ENCODE assay signal across 8 cellular contexts in the genomic region with DNA sequence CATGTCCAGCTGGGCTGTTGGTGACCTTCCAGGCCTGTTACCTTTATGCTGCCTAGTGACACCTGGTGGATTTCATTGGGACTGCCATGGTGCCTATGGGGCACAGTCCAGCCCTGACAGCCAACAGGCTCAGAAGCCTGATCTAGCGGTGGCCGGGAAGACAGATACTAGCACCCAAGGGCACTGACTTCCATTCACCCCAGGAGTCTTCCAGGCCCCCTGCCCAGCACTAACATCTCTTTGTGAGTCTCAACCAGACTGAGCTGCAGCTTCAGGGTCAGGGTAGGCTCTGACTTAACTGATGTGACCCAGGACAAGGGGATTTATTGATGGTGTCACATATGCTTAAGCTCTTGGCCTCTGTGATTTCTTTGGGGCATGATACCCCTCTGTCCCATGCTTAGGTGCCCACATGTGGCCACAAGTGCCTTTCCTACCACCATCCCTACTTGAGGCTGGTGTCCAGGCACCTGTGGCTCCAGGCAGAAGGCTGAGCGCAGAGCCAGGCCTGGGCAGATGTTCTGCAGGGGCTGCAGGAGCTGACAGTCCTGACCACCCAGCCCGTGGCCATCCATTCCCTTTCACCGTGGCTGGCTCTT. TPM values are rescaled to one million over a fixed set of nuclear protein-coding genes. Genes with fewer than 3 reads are reported as not detected.
DNase-seq lines count a peak whose midpoint lies in the region; ATAC-seq, FAIRE-seq and TF ChIP-seq lines count a peak whose summit lies in the region.
"Not testable (repeated sequence)": the region's sequence is repeated elsewhere in the genome, so short reads cannot be mapped to it uniquely, and the experiment has no call there.

No MANE protein-coding gene starts in this region.

- not testable (repeated sequence) for H3K4me3 Mint-ChIP-seq in CD4-positive, alpha-beta T cell

- not testable (repeated sequence) for H3K9me3 ChIP-seq in CD4-positive, alpha-beta T cell (ENCODE audit: control insufficient read depth, low read length); MM.1S (replicated peaks; ENCODE audit: insufficient read depth, low read length); GM12878 (replicated peaks; ENCODE audit: control insufficient read depth, insufficient read depth, low read length); osteoblast (ENCODE audit: low read depth, low read length)

- not testable (repeated sequence) for H3K27me3 Mint-ChIP-seq in CD4-positive, alpha-beta T cell

- H3K79me2 ChIP-seq in MM.1S (ENCODE audit: low read length); GM12878 (ENCODE audit: control insufficient read depth, insufficient read depth, low read length); osteoblast (ENCODE audit: insufficient read depth, low read length): not testable (repeated sequence)

- not testable (repeated sequence) for H3K4me3 ChIP-seq in MM.1S (ENCODE audit: low read length); GM12878; osteoblast (ENCODE audit: insufficient read depth, low read length)

- intact Hi-C loops in CD4-positive, alpha-beta T cell (cut with DNase I, micrococcal nuclease); GM12878 (cut with micrococcal nuclease; ENCODE audit: unreplicated experiment); cardiac septum (cut with DNase I): not testable (repeated sequence)

- CTCF ChIA-PET in CD4-positive, alpha-beta T cell (lab: Charles Lee): interaction anchor here (0.6 kb wide), 1 partner anchor 1316 kb away, joined by 3 read pairs; no protein-coding TSS in a partner anchor
- CTCF ChIA-PET in GM12878 (lab: Yijun Ruan, JAX): interaction anchor here (1.2 to 1.5 kb wide), 3 partner anchors 233 to 954 kb away, joined by 4 to 5 read pairs (median 5); no protein-coding TSS in a partner anchor

- not testable (repeated sequence) for H4K20me1 ChIP-seq in MM.1S (ENCODE audit: insufficient read depth, low read length); GM12878 (ENCODE audit: control insufficient read depth, insufficient read depth); osteoblast (ENCODE audit: insufficient read depth, low read length)

- H3K36me3 ChIP-seq in MM.1S (replicated peaks; ENCODE audit: insufficient read depth, low read length); GM12878 (ENCODE audit: control insufficient read depth in 2 of 2, insufficient read depth in 2 of 2, low read length in 1 of 2); osteoblast (ENCODE audit: insufficient read depth, low read length): not testable (repeated sequence)

- not testable (repeated sequence) for TF ChIP-seq EP300 in GM12878 (IDR thresholded peaks at IDR 0.05; ENCODE audit: borderline replicate concordance in 1 of 2, control insufficient read depth in 1 of 2, low read depth in 2 of 2, low read length in 2 of 2)

- peak; percentile 13 for TF ChIP-seq CTCF in CD4-positive, alpha-beta T cell (IDR thresholded peaks at IDR 0.05)
- peak; percentile 42 for TF ChIP-seq CTCF in MM.1S (IDR thresholded peaks at IDR 0.05; ENCODE audit: low read length)
- peak in 1 of 3 experiments; percentile 44; a peak in 1 of 6 replicates for TF ChIP-seq CTCF in GM12878 (IDR thresholded peaks at IDR 0.05 in 2 of 3, conservative IDR thresholded peaks at IDR 0.05 in 1 of 3; ENCODE audit: control insufficient read depth in 2 of 3, extremely low read depth in 1 of 3, insufficient read depth in 1 of 3, low read depth in 3 of 3, low read length in 3 of 3)
- peak; percentile 39 for TF ChIP-seq CTCF in osteoblast (IDR thresholded peaks at IDR 0.05; ENCODE audit: extremely low read depth, low read depth, low read length)

- H3K4me1 ChIP-seq in MM.1S (ENCODE audit: low read length); GM12878 (ENCODE audit: control insufficient read depth, insufficient read depth, low read length); osteoblast (ENCODE audit: insufficient read depth, low read length): not testable (repeated sequence)

- not testable (repeated sequence) for H2AFZ ChIP-seq in MM.1S (ENCODE audit: low read length); GM12878 (ENCODE audit: control insufficient read depth, low read depth, low read length); osteoblast (ENCODE audit: low read length)

- TF ChIP-seq POLR2A in GM12878 (IDR thresholded peaks at IDR 0.05; ENCODE audit: low read depth, low read length): not testable (repeated sequence)

- not testable (repeated sequence) for H3K27ac ChIP-seq in CD4-positive, alpha-beta T cell (ENCODE audit: low read depth, low read length); MM.1S (ENCODE audit: low read length); GM12878 (ENCODE audit: control insufficient read depth, insufficient read depth); osteoblast (ENCODE audit: low read depth, low read length)

- POLR2A ChIA-PET in CD4-positive, alpha-beta T cell (lab: Charles Lee); GM12878 (lab: Charles Lee): not testable (repeated sequence)

- SMC1A ChIA-PET in GM12878 (lab: Charles Lee; ENCODE audit: uncharacterized antibody, unreplicated experiment): not testable (repeated sequence)

- H3K4me2 ChIP-seq in MM.1S (ENCODE audit: low read depth, low read length); GM12878 (ENCODE audit: control insufficient read depth, insufficient read depth); osteoblast (ENCODE audit: insufficient read depth, low read length): not testable (repeated sequence)

- H3K36me3 Mint-ChIP-seq in CD4-positive, alpha-beta T cell (ENCODE audit: low read depth): not testable (repeated sequence)

- not testable (repeated sequence) for H3K27me3 ChIP-seq in CD4-positive, alpha-beta T cell (ENCODE audit: control insufficient read depth, insufficient read depth, low read length); MM.1S (replicated peaks; ENCODE audit: insufficient read depth, low read length); GM12878 (replicated peaks in 1 of 2; ENCODE audit: control insufficient read depth in 2 of 2, insufficient read depth in 2 of 2, low read length in 1 of 2); osteoblast (ENCODE audit: insufficient read depth, low read length)

- FAIRE-seq in GM12878 (lab: Jason Lieb, UNC): peak; percentile 57

- H3K9ac ChIP-seq in MM.1S (ENCODE audit: low read length); GM12878 (ENCODE audit: control insufficient read depth, insufficient read depth, low read length): not testable (repeated sequence)

- H3K9me2 ChIP-seq in MM.1S (replicated peaks; ENCODE audit: insufficient read depth, low read length): not testable (repeated sequence)

- in situ Hi-C loops in GM12878 (cut with MboI): loop anchor here (10.0 kb wide), 1 partner anchor 1150 kb away; no protein-coding TSS in a partner anchor

- BruUV-seq in GM12878 (replicated peaks; lab: Mats Ljungman, UMichigan): not testable (repeated sequence)

- H3F3A ChIP-seq in MM.1S (ENCODE audit: insufficient read depth, low read length): not testable (repeated sequence)

- TF ChIP-seq RAD21 in GM12878 (IDR thresholded peaks at IDR 0.05; ENCODE audit: insufficient read depth, low read depth, low read length): peak; percentile 13; the same call in 1 of the 2 replicates

- peak in 9 of 10 experiments; percentile 13 to 61 (median 39) for DNase-seq in CD4-positive, alpha-beta T cell
- peak; percentile 41 for DNase-seq in MM.1S
- peak; percentile 26 to 49 for DNase-seq in activated CD4-positive, alpha-beta T cell treated with anti-CD3 and anti-CD28 coated beads, Interleukin-2, amount 50 U/mL, for 24 hours (ENCODE audit: low read depth in 1 of 2, low spot score in 1 of 2)
- DNase-seq in GM12878 (ENCODE audit: low read depth, low spot score); osteoblast (ENCODE audit: insufficient read length, low spot score, missing footprints): not testable (repeated sequence)
- peak; percentile 86 for DNase-seq in cardiac septum (ENCODE audit: low spot score)
- DNase-seq in stimulated activated CD8-positive, alpha-beta memory T cell treated with anti-CD3 and anti-CD28 coated beads, Interleukin-4, amount 100 ng/mL, for 48 hours: peak; percentile 87

- not testable (repeated sequence) for H3K9me3 Mint-ChIP-seq in CD4-positive, alpha-beta T cell

- 35% methylated on average over 5 of the region's 5 CpGs for WGBS in GM12878 (ENCODE audit: insufficient coverage, insufficient replicate concordance, low lambda C conversion rate, missing lambda C conversion rate)

- not testable (repeated sequence) for H3K27ac Mint-ChIP-seq in CD4-positive, alpha-beta T cell

- RAD21 ChIA-PET in GM12878 (lab: Charles Lee; ENCODE audit: unreplicated experiment): not testable (repeated sequence)

- H3K4me1 Mint-ChIP-seq in CD4-positive, alpha-beta T cell (ENCODE audit: low read depth): not testable (repeated sequence)

- ATAC-seq in CD4-positive, alpha-beta T cell (ENCODE audit: poor library complexity): not testable (repeated sequence)
- peak; percentile 80 for ATAC-seq in GM21390 (IDR thresholded peaks at IDR 0.05; ENCODE audit: unreplicated experiment)
- peak; percentile 100 for ATAC-seq in GM12878

RNA-seq across cellular contexts. Expression of gene GOLGA6D, which starts 8.0 kb away (rescaled TPM):
- total RNA-seq in CD4-positive, alpha-beta T cell: not detected
- total RNA-seq in GM12878 (2013; cell fraction: nucleolus; rRNA removed): not detected in 2 replicates
- total RNA-seq in GM12878 (2014; rRNA removed): not detected in 2 replicates
- not detected in 2 replicates for total RNA-seq in GM12878 (2014; rRNA removed; fragmentation: Illumina TruSeq; extraction: Trizol)
- not detected in 2 replicates for total RNA-seq in GM12878 (2021)
- not detected for polyA plus RNA-seq in GM12878 (2011; ENCODE audit: low read depth)
- polyA plus RNA-seq in GM12878 (2011; rRNA removed): not detected in 2 replicates
- polyA plus RNA-seq in GM12878 (2011; cell fraction: cytosol; rRNA removed): not detected in 2 replicates
- polyA plus RNA-seq in GM12878 (2011; cell fraction: nucleus; rRNA removed): 0.06 TPM in 1 of 2 replicates, not detected in the other
- 0.04 TPM in 1 of 2 replicates, not detected in the other for polyA plus RNA-seq in GM12878 (2012)
- not detected in 2 replicates for polyA plus RNA-seq in GM12878 (2014; fragmentation: Illumina TruSeq; extraction: Trizol)
- not detected for polyA plus RNA-seq in GM12878 (2014; fragmentation: Nextera tagmentation; extraction: Ambion mirVana)
- not detected in 2 replicates for polyA plus RNA-seq in GM12878 (2014; rRNA removed)
- not detected for polyA plus RNA-seq in GM12878 (2016; fragmentation: Nextera tagmentation; extraction: Ambion mirVana)
- polyA minus RNA-seq in GM12878 (2011; rRNA and poly(A)+ RNA removed): not detected in 2 replicates
- not detected in 2 replicates for polyA minus RNA-seq in GM12878 (2011; cell fraction: cytosol; rRNA and poly(A)+ RNA removed)
- polyA minus RNA-seq in GM12878 (2011; cell fraction: nucleus; rRNA and poly(A)+ RNA removed): not detected in 2 replicates
- not detected for total RNA-seq in cardiac septum
- not detected in 2 replicates for total RNA-seq in osteoblast

RNA-seq across cellular contexts. Expression of gene GOLGA6C, which starts 16.5 kb away (rescaled TPM):
- total RNA-seq in CD4-positive, alpha-beta T cell: not detected
- not detected in 2 replicates for total RNA-seq in GM12878 (2013; cell fraction: nucleolus; rRNA removed)
- total RNA-seq in GM12878 (2014; rRNA removed): not detected in 2 replicates
- total RNA-seq in GM12878 (2014; rRNA removed; fragmentation: Illumina TruSeq; extraction: Trizol): not detected in 2 replicates
- total RNA-seq in GM12878 (2021): not detected in 2 replicates
- polyA plus RNA-seq in GM12878 (2011; ENCODE audit: low read depth): not detected
- not detected in 2 replicates for polyA plus RNA-seq in GM12878 (2011; rRNA removed)
- 0.03 TPM in 1 of 2 replicates, not detected in the other for polyA plus RNA-seq in GM12878 (2011; cell fraction: cytosol; rRNA removed)
- not detected in 2 replicates for polyA plus RNA-seq in GM12878 (2011; cell fraction: nucleus; rRNA removed)
- 0.08 TPM in 1 of 2 replicates, not detected in the other for polyA plus RNA-seq in GM12878 (2012)
- polyA plus RNA-seq in GM12878 (2014; fragmentation: Illumina TruSeq; extraction: Trizol): not detected in 2 replicates
- polyA plus RNA-seq in GM12878 (2014; fragmentation: Nextera tagmentation; extraction: Ambion mirVana): not detected
- not detected in 2 replicates for polyA plus RNA-seq in GM12878 (2014; rRNA removed)
- polyA plus RNA-seq in GM12878 (2016; fragmentation: Nextera tagmentation; extraction: Ambion mirVana): not detected
- polyA minus RNA-seq in GM12878 (2011; rRNA and poly(A)+ RNA removed): not detected in 2 replicates
- polyA minus RNA-seq in GM12878 (2011; cell fraction: cytosol; rRNA and poly(A)+ RNA removed): not detected in 2 replicates
- polyA minus RNA-seq in GM12878 (2011; cell fraction: nucleus; rRNA and poly(A)+ RNA removed): not detected in 2 replicates
- not detected for total RNA-seq in cardiac septum
- not detected in 2 replicates for total RNA-seq in osteoblast
